ENCODE assay signal across 8 cellular contexts in genomic region chr3:81666502-81667121, GRCh38.
DNase-seq lines count a peak whose midpoint lies in the region; ATAC-seq, FAIRE-seq and TF ChIP-seq lines count a peak whose summit lies in the region.

No MANE protein-coding gene starts in this region.

- H3K4me1 ChIP-seq in RWPE2 (ENCODE audit: insufficient read depth, poor library complexity, severe bottlenecking): no peaks in the 10 kb centered on the region

- TF ChIP-seq CTCF in AG09319 (IDR thresholded peaks at IDR 0.05; ENCODE audit: low read depth, low read length) (peak; percentile 86), RWPE2 (IDR thresholded peaks at IDR 0.05; ENCODE audit: poor library complexity, severe bottlenecking) (peak; percentile 96)

- DNase-seq in AG09319 (ENCODE audit: extremely low read depth, low read depth) (peak; percentile 10), GM19239 (ENCODE audit: insufficient read length, low spot score) (no peak), RWPE2 (ENCODE audit: low spot score) (no peak), glomerular visceral epithelial cell (ENCODE audit: extremely low spot score) (peak; percentile 30), urothelium cell line (ENCODE audit: low spot score) (peak; percentile 2), NCI-H1694 (lab: John Stamatoyannopoulos, UW) (no peak), NCI-H1048 (lab: John Stamatoyannopoulos, UW) (no peak)
- no peak for DNase-seq in activated T-cell treated with anti-CD3 and anti-CD28 coated beads, Interleukin-2, amount 50 U/mL, for 48 hours

- FAIRE-seq in GM19239 (lab: Jason Lieb, UNC) (peak; percentile 80), urothelium cell line (lab: Jason Lieb, UNC) (no peak)

- no peaks in the 10 kb centered on the region for H3K27me3 ChIP-seq in RWPE2 (ENCODE audit: insufficient read depth, poor library complexity, severe bottlenecking)

- no peaks in the 10 kb centered on the region for H3K9me3 ChIP-seq in RWPE2 (ENCODE audit: severe bottlenecking)

- no peak overlapping the region for H3K4me3 ChIP-seq in RWPE2 (ENCODE audit: severe bottlenecking)

- peaks cover 9% of the 10 kb centered on the region; the same call in 1 of the 2 replicates for H3K36me3 ChIP-seq in RWPE2 (ENCODE audit: low read depth)

- no peak for ATAC-seq in RWPE2 (ENCODE audit: low read depth)

- no peak overlapping the region for H3K27ac ChIP-seq in RWPE2 (ENCODE audit: poor library complexity, severe bottlenecking)

Comparison
In these comparisons a context has a peak if more than half of its experiments do, and no peak if none do; other contexts are left out.
1. DNase-seq: peak in AG09319 (single experiment), glomerular visceral epithelial cell (single experiment) and urothelium cell line (single experiment); none in GM19239 (single experiment), RWPE2 (single experiment), activated T-cell treated with anti-CD3 and anti-CD28 coated beads, Interleukin-2, amount 50 U/mL, for 48 hours (0 of 2), NCI-H1694 (single experiment) and NCI-H1048 (single experiment).